ENCODE assay signal across 31 cellular contexts in genomic region chr21:39915881-39916280, GRCh38.
"Had no signal": no experiment of that assay in that cellular context is flagged by ENCODE, and none has a peak within 500 bp of the region (broad histone marks: within the 10 kb centered on the region; RNA-seq: fewer than 3 reads in every experiment).

No MANE protein-coding gene starts in this region.

- DNase-seq: activated CD4-positive, alpha-beta memory T cell treated with anti-CD3 and anti-CD28 coated beads for 36 hours; activated CD4-positive, alpha-beta T cell treated with anti-CD3 and anti-CD28 coated beads for 36 hours; activated CD4-positive, alpha-beta T cell treated with anti-CD3 and anti-CD28 coated beads, Interleukin-2, amount 10 ng/mL, durations not matched to agents 24 days and 14 days; activated CD4-positive, CD25-positive, alpha-beta regulatory T cell; activated CD4-positive, CD25-positive, alpha-beta regulatory T cell treated with anti-CD3 and anti-CD28 coated beads, Interleukin-2, amount 50 U/mL, for 72 hours; activated CD8-positive, alpha-beta memory T cell treated with anti-CD3 and anti-CD28 coated beads, Interleukin-2, amount 10 ng/mL, durations not matched to agents 7 days and 5 days; activated CD8-positive, alpha-beta memory T cell treated with anti-CD3 and anti-CD28 coated beads, Interleukin-2, amount 50 U/mL, for 4 hours; activated CD8-positive, alpha-beta T cell treated with anti-CD3 and anti-CD28 coated beads, Interleukin-2, amount 10 ng/mL, durations not matched to agents 7 days and 5 days; activated effector memory CD4-positive, alpha-beta T cell treated with anti-CD3 and anti-CD28 coated beads, Interleukin-2, amount 50 U/mL, for 16 hours; activated naive CD4-positive, alpha-beta T cell treated with anti-CD3 and anti-CD28 coated beads for 36 hours; activated naive CD8-positive, alpha-beta T cell treated with anti-CD3 and anti-CD28 coated beads for 36 hours; activated naive CD8-positive, alpha-beta T cell treated with anti-CD3 and anti-CD28 coated beads, Interleukin-2, amount 50 U/mL, for 24 hours; activated T-cell treated with anti-CD3 and anti-CD28 coated beads, Interleukin-2, amount 50 U/mL, for 1 hour; activated T-cell treated with anti-CD3 and anti-CD28 coated beads, Interleukin-2, amount 50 U/mL, for 48 hours; brain microvascular endothelial cell; cortex of kidney; dermis blood vessel endothelial cell; effector CD4-positive, alpha-beta T cell; effector memory CD8-positive, alpha-beta T cell; erythroblast; foreskin keratinocyte; gastrocnemius medialis; glutamatergic neuron; heart left ventricle; T-helper 2 cell had no signal

- H3K4me1 Mint-ChIP-seq: activated CD4-positive, alpha-beta T cell treated with anti-CD3 and anti-CD28 coated beads for 36 hours; activated CD4-positive, alpha-beta T cell treated with anti-CD3 and anti-CD28 coated beads, Interleukin-2, amount 10 ng/mL, durations not matched to agents 24 days and 14 days; activated CD8-positive, alpha-beta memory T cell treated with anti-CD3 and anti-CD28 coated beads, Interleukin-2, amount 10 ng/mL, durations not matched to agents 7 days and 5 days; activated naive CD4-positive, alpha-beta T cell treated with anti-CD3 and anti-CD28 coated beads, Interleukin-2, amount 50 U/mL, for 24 hours; activated naive CD8-positive, alpha-beta T cell treated with anti-CD3 and anti-CD28 coated beads for 36 hours; activated naive CD8-positive, alpha-beta T cell treated with anti-CD3 and anti-CD28 coated beads, Interleukin-2, amount 50 U/mL, for 24 hours; central memory CD8-positive, alpha-beta T cell had no signal

- H3K36me3 Mint-ChIP-seq: activated CD4-positive, alpha-beta memory T cell treated with anti-CD3 and anti-CD28 coated beads for 36 hours; activated CD8-positive, alpha-beta memory T cell treated with anti-CD3 and anti-CD28 coated beads, Interleukin-2, amount 10 ng/mL, durations not matched to agents 7 days and 5 days; activated naive CD4-positive, alpha-beta T cell treated with anti-CD3 and anti-CD28 coated beads, Interleukin-2, amount 50 U/mL, for 24 hours; activated naive CD8-positive, alpha-beta T cell treated with anti-CD3 and anti-CD28 coated beads for 36 hours had no signal

- ATAC-seq: activated CD4-positive, alpha-beta T cell treated with anti-CD3 and anti-CD28 coated beads for 36 hours; activated CD8-positive, alpha-beta memory T cell treated with anti-CD3 and anti-CD28 coated beads, Interleukin-2, amount 10 ng/mL, durations not matched to agents 7 days and 5 days; activated CD8-positive, alpha-beta T cell treated with anti-CD3 and anti-CD28 coated beads, Interleukin-2, amount 10 ng/mL, durations not matched to agents 7 days and 5 days; activated naive CD8-positive, alpha-beta T cell treated with anti-CD3 and anti-CD28 coated beads, Interleukin-2, amount 50 U/mL, for 24 hours; effector memory CD8-positive, alpha-beta T cell; foreskin keratinocyte; gastrocnemius medialis; heart left ventricle had no signal

- H3K9me3 Mint-ChIP-seq: activated CD4-positive, alpha-beta T cell treated with anti-CD3 and anti-CD28 coated beads, Interleukin-2, amount 10 ng/mL, durations not matched to agents 24 days and 14 days; activated naive CD4-positive, alpha-beta T cell treated with anti-CD3 and anti-CD28 coated beads, Interleukin-2, amount 50 U/mL, for 24 hours; activated naive CD8-positive, alpha-beta T cell treated with anti-CD3 and anti-CD28 coated beads, Interleukin-2, amount 50 U/mL, for 24 hours had no signal

- H3K4me3 Mint-ChIP-seq: activated CD4-positive, alpha-beta memory T cell treated with anti-CD3 and anti-CD28 coated beads for 36 hours; activated CD4-positive, alpha-beta T cell treated with anti-CD3 and anti-CD28 coated beads for 36 hours; activated CD4-positive, alpha-beta T cell treated with anti-CD3 and anti-CD28 coated beads, Interleukin-2, amount 10 ng/mL, durations not matched to agents 24 days and 14 days; activated CD8-positive, alpha-beta memory T cell treated with anti-CD3 and anti-CD28 coated beads, Interleukin-2, amount 10 ng/mL, durations not matched to agents 7 days and 5 days; activated CD8-positive, alpha-beta T cell treated with anti-CD3 and anti-CD28 coated beads, Interleukin-2, amount 10 ng/mL, durations not matched to agents 7 days and 5 days; activated naive CD4-positive, alpha-beta T cell treated with anti-CD3 and anti-CD28 coated beads for 36 hours; activated naive CD4-positive, alpha-beta T cell treated with anti-CD3 and anti-CD28 coated beads, Interleukin-2, amount 50 U/mL, for 24 hours; activated naive CD8-positive, alpha-beta T cell treated with anti-CD3 and anti-CD28 coated beads for 36 hours; activated naive CD8-positive, alpha-beta T cell treated with anti-CD3 and anti-CD28 coated beads, Interleukin-2, amount 50 U/mL, for 24 hours; activated T-helper 1 cell treated with anti-CD3 and anti-CD28 coated beads, Interleukin-12 subunit alpha, Interleukin-12 subunit beta, Interleukin-2, Interleukin-4 antibody, amounts not matched to agents 30 ng/mL and 10 ng/mL and 1 ng/mL, durations not matched to agents 14 hours and 24 hours and 36 hours; central memory CD8-positive, alpha-beta T cell; effector memory CD8-positive, alpha-beta T cell had no signal

- H3K4me3 ChIP-seq: ascending aorta, esophagus muscularis mucosa, gastrocnemius medialis, heart left ventricle had no signal

- H3K27me3 Mint-ChIP-seq: activated CD4-positive, alpha-beta memory T cell treated with anti-CD3 and anti-CD28 coated beads for 36 hours; activated CD4-positive, alpha-beta T cell treated with anti-CD3 and anti-CD28 coated beads for 36 hours; activated CD4-positive, alpha-beta T cell treated with anti-CD3 and anti-CD28 coated beads, Interleukin-2, amount 10 ng/mL, durations not matched to agents 24 days and 14 days; activated CD8-positive, alpha-beta memory T cell treated with anti-CD3 and anti-CD28 coated beads, Interleukin-2, amount 10 ng/mL, durations not matched to agents 7 days and 5 days; activated naive CD4-positive, alpha-beta T cell treated with anti-CD3 and anti-CD28 coated beads, Interleukin-2, amount 50 U/mL, for 24 hours; activated naive CD8-positive, alpha-beta T cell treated with anti-CD3 and anti-CD28 coated beads, Interleukin-2, amount 50 U/mL, for 24 hours; central memory CD8-positive, alpha-beta T cell had no signal

- H3K27ac Mint-ChIP-seq: activated CD4-positive, alpha-beta memory T cell treated with anti-CD3 and anti-CD28 coated beads for 36 hours; activated CD4-positive, alpha-beta T cell treated with anti-CD3 and anti-CD28 coated beads for 36 hours; activated CD4-positive, alpha-beta T cell treated with anti-CD3 and anti-CD28 coated beads, Interleukin-2, amount 10 ng/mL, durations not matched to agents 24 days and 14 days; activated CD8-positive, alpha-beta memory T cell treated with anti-CD3 and anti-CD28 coated beads, Interleukin-2, amount 10 ng/mL, durations not matched to agents 7 days and 5 days; activated CD8-positive, alpha-beta T cell treated with anti-CD3 and anti-CD28 coated beads, Interleukin-2, amount 10 ng/mL, durations not matched to agents 7 days and 5 days; activated naive CD4-positive, alpha-beta T cell treated with anti-CD3 and anti-CD28 coated beads for 36 hours; activated naive CD4-positive, alpha-beta T cell treated with anti-CD3 and anti-CD28 coated beads, Interleukin-2, amount 50 U/mL, for 24 hours; activated naive CD8-positive, alpha-beta T cell treated with anti-CD3 and anti-CD28 coated beads for 36 hours; activated naive CD8-positive, alpha-beta T cell treated with anti-CD3 and anti-CD28 coated beads, Interleukin-2, amount 50 U/mL, for 24 hours; activated T-helper 1 cell treated with anti-CD3 and anti-CD28 coated beads, Interleukin-12 subunit alpha, Interleukin-12 subunit beta, Interleukin-2, Interleukin-4 antibody, amounts not matched to agents 30 ng/mL and 10 ng/mL and 1 ng/mL, durations not matched to agents 14 hours and 24 hours and 36 hours; activated T-helper 2 cell treated with anti-CD3 and anti-CD28 coated beads, Interferon-gamma antibody, Interleukin-2, Interleukin-4, amounts not matched to agents 10 μg/mL and 5 μg/mL and 100 μg/mL, durations not matched to agents 14 hours and 24 hours and 36 hours; effector memory CD8-positive, alpha-beta T cell had no signal
